In the genomic region with DNA sequence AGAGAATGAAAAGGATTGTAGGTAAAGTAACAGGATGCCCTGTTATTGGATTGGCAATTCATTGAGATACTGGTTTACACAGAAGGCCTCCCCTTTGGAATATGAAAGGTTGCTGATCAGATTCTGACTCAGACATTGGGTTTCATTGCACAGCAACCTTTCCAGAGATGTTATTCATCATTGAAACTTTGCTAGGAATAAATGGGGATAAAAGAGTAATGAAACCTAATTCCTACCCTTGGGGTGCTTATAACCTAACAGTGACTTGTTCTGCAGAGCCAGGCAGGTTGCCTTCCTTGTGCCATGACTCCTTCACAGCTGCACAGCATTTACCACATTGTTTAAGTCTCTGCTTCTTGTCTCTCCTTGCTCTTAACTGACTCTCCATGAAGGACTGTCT, we compare ENCODE assay signal across 24 cellular contexts.
"Had no signal": no experiment of that assay in that cellular context is flagged by ENCODE, and none has a peak within 500 bp of the region (broad histone marks: within the 10 kb centered on the region; RNA-seq: fewer than 3 reads in every experiment).

No MANE protein-coding gene starts in this region.

- H3K27me3 Mint-ChIP-seq: activated CD4-positive, alpha-beta T cell treated with anti-CD3 and anti-CD28 coated beads, Interleukin-2, amount 10 ng/mL, durations not matched to agents 7 days and 5 days; activated CD8-positive, alpha-beta memory T cell treated with anti-CD3 and anti-CD28 coated beads, Interleukin-2, amount 10 ng/mL, durations not matched to agents 7 days and 5 days; activated CD8-positive, alpha-beta T cell treated with anti-CD3 and anti-CD28 coated beads for 36 hours; activated naive CD8-positive, alpha-beta T cell treated with anti-CD3 and anti-CD28 coated beads, Interleukin-2, amount 50 U/mL, for 24 hours; naive thymus-derived CD8-positive, alpha-beta T cell had no signal

- H3K27ac Mint-ChIP-seq: activated CD4-positive, alpha-beta T cell treated with anti-CD3 and anti-CD28 coated beads, Interleukin-2, amount 10 ng/mL, durations not matched to agents 7 days and 5 days; activated CD8-positive, alpha-beta memory T cell treated with anti-CD3 and anti-CD28 coated beads, Interleukin-2, amount 10 ng/mL, durations not matched to agents 7 days and 5 days; activated CD8-positive, alpha-beta T cell treated with anti-CD3 and anti-CD28 coated beads for 36 hours; activated naive CD8-positive, alpha-beta T cell treated with anti-CD3 and anti-CD28 coated beads, Interleukin-2, amount 50 U/mL, for 24 hours; mesothelial cell of epicardium; naive thymus-derived CD8-positive, alpha-beta T cell; neural progenitor cell; T-helper 2 cell treated with Interferon-gamma antibody and Interleukin-4, amounts not matched to agents 5 μg/mL and 100 μg/mL, for 36 hours had no signal

- H3K4me3 Mint-ChIP-seq: activated CD4-positive, alpha-beta T cell treated with anti-CD3 and anti-CD28 coated beads, Interleukin-2, amount 10 ng/mL, durations not matched to agents 7 days and 5 days; activated CD8-positive, alpha-beta memory T cell treated with anti-CD3 and anti-CD28 coated beads, Interleukin-2, amount 10 ng/mL, durations not matched to agents 7 days and 5 days; activated CD8-positive, alpha-beta T cell treated with anti-CD3 and anti-CD28 coated beads for 36 hours; activated naive CD8-positive, alpha-beta T cell treated with anti-CD3 and anti-CD28 coated beads, Interleukin-2, amount 50 U/mL, for 24 hours; mesothelial cell of epicardium; naive thymus-derived CD8-positive, alpha-beta T cell; neural progenitor cell; T-helper 2 cell treated with Interferon-gamma antibody and Interleukin-4, amounts not matched to agents 5 μg/mL and 100 μg/mL, for 36 hours had no signal

- ATAC-seq: activated CD8-positive, alpha-beta memory T cell treated with anti-CD3 and anti-CD28 coated beads, Interleukin-2, amount 10 ng/mL, durations not matched to agents 7 days and 5 days; activated CD8-positive, alpha-beta T cell treated with anti-CD3 and anti-CD28 coated beads for 36 hours; activated naive CD8-positive, alpha-beta T cell treated with anti-CD3 and anti-CD28 coated beads, Interleukin-2, amount 50 U/mL, for 24 hours; body of pancreas; heart left ventricle; left lung; naive thymus-derived CD8-positive, alpha-beta T cell had no signal

- H3K9me3 Mint-ChIP-seq: activated CD4-positive, alpha-beta T cell treated with anti-CD3 and anti-CD28 coated beads, Interleukin-2, amount 10 ng/mL, durations not matched to agents 7 days and 5 days; activated CD8-positive, alpha-beta T cell treated with anti-CD3 and anti-CD28 coated beads for 36 hours; activated naive CD8-positive, alpha-beta T cell treated with anti-CD3 and anti-CD28 coated beads, Interleukin-2, amount 50 U/mL, for 24 hours; mesothelial cell of epicardium; naive thymus-derived CD8-positive, alpha-beta T cell; neural progenitor cell; T-helper 2 cell treated with Interferon-gamma antibody and Interleukin-4, amounts not matched to agents 5 μg/mL and 100 μg/mL, for 36 hours had no signal

- DNase-seq: activated CD4-positive, alpha-beta T cell treated with anti-CD3 and anti-CD28 coated beads, Interleukin-2, amount 10 ng/mL, durations not matched to agents 7 days and 5 days; activated CD4-positive, CD25-positive, alpha-beta regulatory T cell treated with anti-CD3 and anti-CD28 coated beads, Interleukin-2, amount 50 U/mL, for 72 hours; activated CD8-positive, alpha-beta memory T cell treated with anti-CD3 and anti-CD28 coated beads, Interleukin-2, amount 10 ng/mL, durations not matched to agents 7 days and 5 days; activated CD8-positive, alpha-beta T cell treated with anti-CD3 and anti-CD28 coated beads for 36 hours; activated gamma-delta T cell; activated naive CD4-positive, alpha-beta T cell treated with anti-CD3 and anti-CD28 coated beads, Interleukin-2, amount 50 U/mL, for 16 hours; activated naive CD8-positive, alpha-beta T cell treated with anti-CD3 and anti-CD28 coated beads, Interleukin-2, amount 50 U/mL, for 24 hours; activated T-cell treated with anti-CD3 and anti-CD28 coated beads for 4 hours; body of pancreas; central memory CD4-positive, alpha-beta T cell; effector memory CD4-positive, alpha-beta T cell; esophagus squamous epithelium; heart left ventricle; kidney; left lung; naive thymus-derived CD8-positive, alpha-beta T cell; posterior cingulate gyrus; retina; stimulated activated CD4-positive, alpha-beta T cell treated with anti-CD3 and anti-CD28 coated beads, Interleukin-4, amount 100 ng/mL, for 24 hours; stimulated activated naive CD4-positive, alpha-beta T cell treated with Interleukin-2 at 50 U/mL for 16 hours; upper lobe of left lung had no signal

- H3K36me3 Mint-ChIP-seq: mesothelial cell of epicardium had no signal

- FAIRE-seq: kidney had no signal

- H3K4me3 ChIP-seq: body of pancreas, esophagus squamous epithelium, left lung, neural progenitor cell, upper lobe of left lung had no signal
